In the genomic region with DNA sequence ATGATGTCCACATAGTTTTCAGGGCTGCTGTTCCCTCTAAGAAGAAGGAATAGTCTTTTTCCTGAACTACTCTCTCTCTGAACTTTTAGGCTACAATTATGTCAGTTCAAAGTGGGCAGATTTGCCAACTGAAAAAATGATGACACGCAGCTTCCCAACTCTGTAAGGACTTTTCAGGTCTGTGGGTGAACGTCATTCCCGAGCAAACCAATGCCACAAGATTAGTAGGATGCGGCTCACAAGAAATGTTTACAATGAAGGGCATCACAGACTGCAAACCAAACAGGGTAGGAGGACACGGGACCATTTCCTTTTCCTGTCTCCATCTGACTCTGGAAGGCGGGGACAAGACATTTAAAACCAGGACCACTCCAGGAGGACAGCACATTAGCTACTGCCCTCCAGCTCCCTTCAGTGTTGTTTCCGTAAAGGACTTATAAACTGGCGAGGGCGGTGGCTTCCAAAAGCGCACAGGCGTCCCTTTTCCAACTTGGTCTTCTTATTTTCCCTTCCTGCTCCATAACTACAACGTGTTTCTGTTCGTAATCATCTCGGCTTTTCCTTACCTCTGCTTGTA, we compare ENCODE assay signal across 1 cellular context.
TF ChIP-seq lines count a peak whose summit lies in the region.

No MANE protein-coding gene starts in this region.

TF ChIP-seq in GM12878, 131 proteins besides CTCF, POLR2A, EP300 and RAD21 (continues in another document):
- TF ChIP-seq, protein P1, sequence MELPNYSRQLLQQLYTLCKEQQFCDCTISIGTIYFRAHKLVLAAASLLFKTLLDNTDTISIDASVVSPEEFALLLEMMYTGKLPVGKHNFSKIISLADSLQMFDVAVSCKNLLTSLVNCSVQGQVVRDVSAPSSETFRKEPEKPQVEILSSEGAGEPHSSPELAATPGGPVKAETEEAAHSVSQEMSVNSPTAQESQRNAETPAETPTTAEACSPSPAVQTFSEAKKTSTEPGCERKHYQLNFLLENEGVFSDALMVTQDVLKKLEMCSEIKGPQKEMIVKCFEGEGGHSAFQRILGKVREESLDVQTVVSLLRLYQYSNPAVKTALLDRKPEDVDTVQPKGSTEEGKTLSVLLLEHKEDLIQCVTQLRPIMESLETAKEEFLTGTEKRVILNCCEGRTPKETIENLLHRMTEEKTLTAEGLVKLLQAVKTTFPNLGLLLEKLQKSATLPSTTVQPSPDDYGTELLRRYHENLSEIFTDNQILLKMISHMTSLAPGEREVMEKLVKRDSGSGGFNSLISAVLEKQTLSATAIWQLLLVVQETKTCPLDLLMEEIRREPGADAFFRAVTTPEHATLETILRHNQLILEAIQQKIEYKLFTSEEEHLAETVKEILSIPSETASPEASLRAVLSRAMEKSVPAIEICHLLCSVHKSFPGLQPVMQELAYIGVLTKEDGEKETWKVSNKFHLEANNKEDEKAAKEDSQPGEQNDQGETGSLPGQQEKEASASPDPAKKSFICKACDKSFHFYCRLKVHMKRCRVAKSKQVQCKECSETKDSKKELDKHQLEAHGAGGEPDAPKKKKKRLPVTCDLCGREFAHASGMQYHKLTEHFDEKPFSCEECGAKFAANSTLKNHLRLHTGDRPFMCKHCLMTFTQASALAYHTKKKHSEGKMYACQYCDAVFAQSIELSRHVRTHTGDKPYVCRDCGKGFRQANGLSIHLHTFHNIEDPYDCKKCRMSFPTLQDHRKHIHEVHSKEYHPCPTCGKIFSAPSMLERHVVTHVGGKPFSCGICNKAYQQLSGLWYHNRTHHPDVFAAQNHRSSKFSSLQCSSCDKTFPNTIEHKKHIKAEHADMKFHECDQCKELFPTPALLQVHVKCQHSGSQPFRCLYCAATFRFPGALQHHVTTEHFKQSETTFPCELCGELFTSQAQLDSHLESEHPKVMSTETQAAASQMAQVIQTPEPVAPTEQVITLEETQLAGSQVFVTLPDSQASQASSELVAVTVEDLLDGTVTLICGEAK (IDR thresholded peaks at IDR 0.05; ENCODE audit: borderline replicate concordance) = peak; percentile 43; the same call in 1 of the 2 replicates
- no peak for TF ChIP-seq CREB1 (IDR thresholded peaks at IDR 0.05; ENCODE audit: low read depth)
- TF ChIP-seq NFIC (IDR thresholded peaks at IDR 0.05; ENCODE audit: low read depth, low read length) = no peak
- TF ChIP-seq SRF (IDR thresholded peaks at IDR 0.05; ENCODE audit: low read depth in 2 of 2, low read length in 2 of 2) = no peak
- TF ChIP-seq, protein P2, sequence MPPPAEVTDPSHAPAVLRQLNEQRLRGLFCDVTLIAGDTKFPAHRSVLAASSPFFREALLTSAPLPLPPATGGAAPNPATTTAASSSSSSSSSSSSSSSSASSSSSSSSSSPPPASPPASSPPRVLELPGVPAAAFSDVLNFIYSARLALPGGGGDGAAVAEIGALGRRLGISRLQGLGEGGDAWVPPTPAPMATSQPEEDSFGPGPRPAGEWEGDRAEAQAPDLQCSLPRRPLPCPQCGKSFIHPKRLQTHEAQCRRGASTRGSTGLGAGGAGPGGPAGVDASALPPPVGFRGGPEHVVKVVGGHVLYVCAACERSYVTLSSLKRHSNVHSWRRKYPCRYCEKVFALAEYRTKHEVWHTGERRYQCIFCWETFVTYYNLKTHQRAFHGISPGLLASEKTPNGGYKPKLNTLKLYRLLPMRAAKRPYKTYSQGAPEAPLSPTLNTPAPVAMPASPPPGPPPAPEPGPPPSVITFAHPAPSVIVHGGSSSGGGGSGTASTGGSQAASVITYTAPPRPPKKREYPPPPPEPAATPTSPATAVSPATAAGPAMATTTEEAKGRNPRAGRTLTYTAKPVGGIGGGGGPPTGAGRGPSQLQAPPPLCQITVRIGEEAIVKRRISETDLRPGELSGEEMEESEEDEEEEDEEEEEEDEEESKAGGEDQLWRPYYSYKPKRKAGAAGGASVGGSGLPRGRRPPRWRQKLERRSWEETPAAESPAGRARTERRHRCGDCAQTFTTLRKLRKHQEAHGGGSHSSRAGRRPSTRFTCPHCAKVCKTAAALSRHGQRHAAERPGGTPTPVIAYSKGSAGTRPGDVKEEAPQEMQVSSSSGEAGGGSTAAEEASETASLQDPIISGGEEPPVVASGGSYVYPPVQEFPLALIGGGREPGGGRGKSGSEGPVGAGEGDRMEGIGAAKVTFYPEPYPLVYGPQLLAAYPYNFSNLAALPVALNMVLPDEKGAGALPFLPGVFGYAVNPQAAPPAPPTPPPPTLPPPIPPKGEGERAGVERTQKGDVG (CRISPR knock-in tag; IDR thresholded peaks at IDR 0.05) = no peak
- TF ChIP-seq IRF4 (IDR thresholded peaks at IDR 0.05; ENCODE audit: low read depth, low read length) = no peak
- TF ChIP-seq CREM (IDR thresholded peaks at IDR 0.05; ENCODE audit: low read depth) = no peak
- TF ChIP-seq MYB (IDR thresholded peaks at IDR 0.05; ENCODE audit: borderline replicate concordance, low read depth, low read length) = no peak
- TF ChIP-seq CHD2 (IDR thresholded peaks at IDR 0.05; ENCODE audit: borderline replicate concordance, low read depth, low read length) = no peak
- TF ChIP-seq JUND (IDR thresholded peaks at IDR 0.05; ENCODE audit: low read depth, low read length) = no peak
- no peak for TF ChIP-seq SREBF1 (IDR thresholded peaks at IDR 0.05; ENCODE audit: low read length)
- no peak for TF ChIP-seq SUPT20H (IDR thresholded peaks at IDR 0.05; ENCODE audit: borderline replicate concordance, control insufficient read depth, low read depth, low read length)
- TF ChIP-seq MTA2 (IDR thresholded peaks at IDR 0.05; ENCODE audit: low read depth) = 0 out of 2 replicates have a peak, but pooled peaks have one; percentile 21
- no peak for TF ChIP-seq SREBF2 (IDR thresholded peaks at IDR 0.05; ENCODE audit: low read length)
- TF ChIP-seq, protein P3, sequence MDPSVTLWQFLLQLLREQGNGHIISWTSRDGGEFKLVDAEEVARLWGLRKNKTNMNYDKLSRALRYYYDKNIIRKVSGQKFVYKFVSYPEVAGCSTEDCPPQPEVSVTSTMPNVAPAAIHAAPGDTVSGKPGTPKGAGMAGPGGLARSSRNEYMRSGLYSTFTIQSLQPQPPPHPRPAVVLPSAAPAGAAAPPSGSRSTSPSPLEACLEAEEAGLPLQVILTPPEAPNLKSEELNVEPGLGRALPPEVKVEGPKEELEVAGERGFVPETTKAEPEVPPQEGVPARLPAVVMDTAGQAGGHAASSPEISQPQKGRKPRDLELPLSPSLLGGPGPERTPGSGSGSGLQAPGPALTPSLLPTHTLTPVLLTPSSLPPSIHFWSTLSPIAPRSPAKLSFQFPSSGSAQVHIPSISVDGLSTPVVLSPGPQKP (IDR thresholded peaks at IDR 0.05; ENCODE audit: low read depth, low read length) = 0 out of 2 replicates have a peak, but pooled peaks have one; percentile 8
- no peak for TF ChIP-seq EGR1 (IDR thresholded peaks at IDR 0.05; ENCODE audit: borderline replicate concordance in 1 of 2, low read depth in 2 of 2, low read length in 2 of 2)
- TF ChIP-seq CHD4 (IDR thresholded peaks at IDR 0.05) = no peak
- no peak for TF ChIP-seq CBX3 (IDR thresholded peaks at IDR 0.05; ENCODE audit: borderline replicate concordance, low read depth)
- TF ChIP-seq FOXM1 (IDR thresholded peaks at IDR 0.05; ENCODE audit: low read depth, low read length) = no peak
- TF ChIP-seq PML (IDR thresholded peaks at IDR 0.05; ENCODE audit: low read length) = no peak
- TF ChIP-seq IKZF2 (IDR thresholded peaks at IDR 0.05) = peak in 1 of 2 experiments; percentile 30; a peak in 1 of 4 replicates
- no peak for TF ChIP-seq SIN3A (IDR thresholded peaks at IDR 0.05; ENCODE audit: low read depth, low read length)
- TF ChIP-seq, protein P4, sequence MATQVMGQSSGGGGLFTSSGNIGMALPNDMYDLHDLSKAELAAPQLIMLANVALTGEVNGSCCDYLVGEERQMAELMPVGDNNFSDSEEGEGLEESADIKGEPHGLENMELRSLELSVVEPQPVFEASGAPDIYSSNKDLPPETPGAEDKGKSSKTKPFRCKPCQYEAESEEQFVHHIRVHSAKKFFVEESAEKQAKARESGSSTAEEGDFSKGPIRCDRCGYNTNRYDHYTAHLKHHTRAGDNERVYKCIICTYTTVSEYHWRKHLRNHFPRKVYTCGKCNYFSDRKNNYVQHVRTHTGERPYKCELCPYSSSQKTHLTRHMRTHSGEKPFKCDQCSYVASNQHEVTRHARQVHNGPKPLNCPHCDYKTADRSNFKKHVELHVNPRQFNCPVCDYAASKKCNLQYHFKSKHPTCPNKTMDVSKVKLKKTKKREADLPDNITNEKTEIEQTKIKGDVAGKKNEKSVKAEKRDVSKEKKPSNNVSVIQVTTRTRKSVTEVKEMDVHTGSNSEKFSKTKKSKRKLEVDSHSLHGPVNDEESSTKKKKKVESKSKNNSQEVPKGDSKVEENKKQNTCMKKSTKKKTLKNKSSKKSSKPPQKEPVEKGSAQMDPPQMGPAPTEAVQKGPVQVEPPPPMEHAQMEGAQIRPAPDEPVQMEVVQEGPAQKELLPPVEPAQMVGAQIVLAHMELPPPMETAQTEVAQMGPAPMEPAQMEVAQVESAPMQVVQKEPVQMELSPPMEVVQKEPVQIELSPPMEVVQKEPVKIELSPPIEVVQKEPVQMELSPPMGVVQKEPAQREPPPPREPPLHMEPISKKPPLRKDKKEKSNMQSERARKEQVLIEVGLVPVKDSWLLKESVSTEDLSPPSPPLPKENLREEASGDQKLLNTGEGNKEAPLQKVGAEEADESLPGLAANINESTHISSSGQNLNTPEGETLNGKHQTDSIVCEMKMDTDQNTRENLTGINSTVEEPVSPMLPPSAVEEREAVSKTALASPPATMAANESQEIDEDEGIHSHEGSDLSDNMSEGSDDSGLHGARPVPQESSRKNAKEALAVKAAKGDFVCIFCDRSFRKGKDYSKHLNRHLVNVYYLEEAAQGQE (IDR thresholded peaks at IDR 0.05; ENCODE audit: low read depth, low read length) = peak; percentile 59; the same call in 1 of the 2 replicates
- TF ChIP-seq KDM1A (IDR thresholded peaks at IDR 0.05; ENCODE audit: borderline replicate concordance) = no peak
- TF ChIP-seq MEF2B (IDR thresholded peaks at IDR 0.05; ENCODE audit: partially characterized antibody, poor library complexity, severe bottlenecking) = no peak
- TF ChIP-seq, protein P5, sequence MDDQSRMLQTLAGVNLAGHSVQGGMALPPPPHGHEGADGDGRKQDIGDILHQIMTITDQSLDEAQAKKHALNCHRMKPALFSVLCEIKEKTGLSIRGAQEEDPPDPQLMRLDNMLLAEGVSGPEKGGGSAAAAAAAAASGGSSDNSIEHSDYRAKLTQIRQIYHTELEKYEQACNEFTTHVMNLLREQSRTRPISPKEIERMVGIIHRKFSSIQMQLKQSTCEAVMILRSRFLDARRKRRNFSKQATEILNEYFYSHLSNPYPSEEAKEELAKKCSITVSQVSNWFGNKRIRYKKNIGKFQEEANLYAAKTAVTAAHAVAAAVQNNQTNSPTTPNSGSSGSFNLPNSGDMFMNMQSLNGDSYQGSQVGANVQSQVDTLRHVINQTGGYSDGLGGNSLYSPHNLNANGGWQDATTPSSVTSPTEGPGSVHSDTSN (IDR thresholded peaks at IDR 0.05; ENCODE audit: insufficient replicate concordance, low read depth, low read length) = no peak
- no peak for TF ChIP-seq HDAC2 (IDR thresholded peaks at IDR 0.05)
- TF ChIP-seq, protein P6, sequence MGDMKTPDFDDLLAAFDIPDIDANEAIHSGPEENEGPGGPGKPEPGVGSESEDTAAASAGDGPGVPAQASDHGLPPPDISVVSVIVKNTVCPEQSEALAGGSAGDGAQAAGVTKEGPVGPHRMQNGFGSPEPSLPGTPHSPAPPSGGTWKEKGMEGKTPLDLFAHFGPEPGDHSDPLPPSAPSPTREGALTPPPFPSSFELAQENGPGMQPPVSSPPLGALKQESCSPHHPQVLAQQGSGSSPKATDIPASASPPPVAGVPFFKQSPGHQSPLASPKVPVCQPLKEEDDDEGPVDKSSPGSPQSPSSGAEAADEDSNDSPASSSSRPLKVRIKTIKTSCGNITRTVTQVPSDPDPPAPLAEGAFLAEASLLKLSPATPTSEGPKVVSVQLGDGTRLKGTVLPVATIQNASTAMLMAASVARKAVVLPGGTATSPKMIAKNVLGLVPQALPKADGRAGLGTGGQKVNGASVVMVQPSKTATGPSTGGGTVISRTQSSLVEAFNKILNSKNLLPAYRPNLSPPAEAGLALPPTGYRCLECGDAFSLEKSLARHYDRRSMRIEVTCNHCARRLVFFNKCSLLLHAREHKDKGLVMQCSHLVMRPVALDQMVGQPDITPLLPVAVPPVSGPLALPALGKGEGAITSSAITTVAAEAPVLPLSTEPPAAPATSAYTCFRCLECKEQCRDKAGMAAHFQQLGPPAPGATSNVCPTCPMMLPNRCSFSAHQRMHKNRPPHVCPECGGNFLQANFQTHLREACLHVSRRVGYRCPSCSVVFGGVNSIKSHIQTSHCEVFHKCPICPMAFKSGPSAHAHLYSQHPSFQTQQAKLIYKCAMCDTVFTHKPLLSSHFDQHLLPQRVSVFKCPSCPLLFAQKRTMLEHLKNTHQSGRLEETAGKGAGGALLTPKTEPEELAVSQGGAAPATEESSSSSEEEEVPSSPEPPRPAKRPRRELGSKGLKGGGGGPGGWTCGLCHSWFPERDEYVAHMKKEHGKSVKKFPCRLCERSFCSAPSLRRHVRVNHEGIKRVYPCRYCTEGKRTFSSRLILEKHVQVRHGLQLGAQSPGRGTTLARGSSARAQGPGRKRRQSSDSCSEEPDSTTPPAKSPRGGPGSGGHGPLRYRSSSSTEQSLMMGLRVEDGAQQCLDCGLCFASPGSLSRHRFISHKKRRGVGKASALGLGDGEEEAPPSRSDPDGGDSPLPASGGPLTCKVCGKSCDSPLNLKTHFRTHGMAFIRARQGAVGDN (IDR thresholded peaks at IDR 0.05) = no peak
- no peak for TF ChIP-seq ZNF217 (IDR thresholded peaks at IDR 0.05)
- TF ChIP-seq, protein P7, sequence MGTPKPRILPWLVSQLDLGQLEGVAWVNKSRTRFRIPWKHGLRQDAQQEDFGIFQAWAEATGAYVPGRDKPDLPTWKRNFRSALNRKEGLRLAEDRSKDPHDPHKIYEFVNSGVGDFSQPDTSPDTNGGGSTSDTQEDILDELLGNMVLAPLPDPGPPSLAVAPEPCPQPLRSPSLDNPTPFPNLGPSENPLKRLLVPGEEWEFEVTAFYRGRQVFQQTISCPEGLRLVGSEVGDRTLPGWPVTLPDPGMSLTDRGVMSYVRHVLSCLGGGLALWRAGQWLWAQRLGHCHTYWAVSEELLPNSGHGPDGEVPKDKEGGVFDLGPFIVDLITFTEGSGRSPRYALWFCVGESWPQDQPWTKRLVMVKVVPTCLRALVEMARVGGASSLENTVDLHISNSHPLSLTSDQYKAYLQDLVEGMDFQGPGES (IDR thresholded peaks at IDR 0.05) = no peak
- TF ChIP-seq YBX1 (IDR thresholded peaks at IDR 0.05) = no peak
- no peak for TF ChIP-seq ZNF207 (IDR thresholded peaks at IDR 0.05; ENCODE audit: borderline replicate concordance)
- TF ChIP-seq EED (IDR thresholded peaks at IDR 0.05; ENCODE audit: low read depth) = peak; percentile 58
- TF ChIP-seq PAX5 (IDR thresholded peaks at IDR 0.05; ENCODE audit: borderline replicate concordance, low read depth, low read length) = no peak
- peak; percentile 46; the same call in 1 of the 2 replicates for TF ChIP-seq IKZF1 (conservative IDR thresholded peaks at IDR 0.05)
- TF ChIP-seq HCFC1 (IDR thresholded peaks at IDR 0.05; ENCODE audit: low read length) = no peak
- no peak for TF ChIP-seq NFXL1 (IDR thresholded peaks at IDR 0.05; ENCODE audit: borderline replicate concordance)
- TF ChIP-seq, protein P8, sequence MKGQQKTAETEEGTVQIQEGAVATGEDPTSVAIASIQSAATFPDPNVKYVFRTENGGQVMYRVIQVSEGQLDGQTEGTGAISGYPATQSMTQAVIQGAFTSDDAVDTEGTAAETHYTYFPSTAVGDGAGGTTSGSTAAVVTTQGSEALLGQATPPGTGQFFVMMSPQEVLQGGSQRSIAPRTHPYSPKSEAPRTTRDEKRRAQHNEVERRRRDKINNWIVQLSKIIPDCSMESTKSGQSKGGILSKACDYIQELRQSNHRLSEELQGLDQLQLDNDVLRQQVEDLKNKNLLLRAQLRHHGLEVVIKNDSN (IDR thresholded peaks at IDR 0.05; ENCODE audit: borderline replicate concordance, extremely low read length, insufficient read depth, low read depth, low read length) = no peak
